ENCODE assay signal across 20 cellular contexts in the genomic region with DNA sequence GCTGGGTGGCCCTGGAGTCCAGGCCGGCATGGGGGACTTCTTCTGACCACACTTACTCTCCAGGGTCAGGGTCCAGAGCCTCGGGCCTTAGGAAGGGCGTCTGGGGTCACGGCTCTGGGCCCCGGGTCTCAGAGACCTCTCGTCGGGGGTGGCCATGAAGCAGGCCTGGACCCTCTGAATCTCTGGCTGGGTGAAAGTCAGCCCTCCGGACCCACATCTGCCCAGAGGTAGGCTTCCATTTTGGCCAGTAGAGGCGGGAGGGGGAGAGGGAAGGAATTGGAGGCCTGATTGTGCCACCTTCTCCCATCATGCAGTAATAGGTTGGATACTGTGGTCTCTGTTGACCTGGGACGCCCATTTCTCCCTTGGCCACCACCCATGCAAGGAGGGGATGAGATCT.
DNase-seq lines count a peak whose midpoint lies in the region; TF ChIP-seq lines count a peak whose summit lies in the region.
"Had no signal": no experiment of that assay in that cellular context is flagged by ENCODE, and none has a peak within 500 bp of the region (broad histone marks: within the 10 kb centered on the region; RNA-seq: fewer than 3 reads in every experiment).

No MANE protein-coding gene starts in this region.

- no peaks in the 10 kb centered on the region for H3K9me3 Mint-ChIP-seq in type B pancreatic cell
- H3K9me3 Mint-ChIP-seq: CD4-positive, CD25-positive, alpha-beta regulatory T cell had no signal

- no peaks in the 10 kb centered on the region for H3K27me3 Mint-ChIP-seq in type B pancreatic cell
- H3K27me3 Mint-ChIP-seq: CD4-positive, CD25-positive, alpha-beta regulatory T cell had no signal

- no peak overlapping the region for H3K27ac Mint-ChIP-seq in type B pancreatic cell
- H3K27ac Mint-ChIP-seq: CD4-positive, CD25-positive, alpha-beta regulatory T cell; CD8-positive, alpha-beta memory T cell had no signal

- no peaks in the 10 kb centered on the region for H3K4me1 Mint-ChIP-seq in type B pancreatic cell (ENCODE audit: unreplicated experiment)
- H3K4me1 Mint-ChIP-seq: CD4-positive, CD25-positive, alpha-beta regulatory T cell; CD8-positive, alpha-beta memory T cell had no signal

- no peak overlapping the region for H3K4me3 ChIP-seq in H7 (ENCODE audit: insufficient read depth, low read depth, low read length)
- H3K4me3 ChIP-seq: GM23248 had no signal

- H3K36me3 ChIP-seq in H7 (replicated peaks; ENCODE audit: control insufficient read depth, insufficient read depth, low read length), result no peaks in the 10 kb centered on the region
- H3K36me3 ChIP-seq: BE2C had no signal

- no peak for TF ChIP-seq CTCF in type B pancreatic cell (conservative IDR thresholded peaks at IDR 0.05)

- H3K36me3 Mint-ChIP-seq in type B pancreatic cell, result no peaks in the 10 kb centered on the region
- H3K36me3 Mint-ChIP-seq: CD4-positive, CD25-positive, alpha-beta regulatory T cell; CD8-positive, alpha-beta memory T cell had no signal

- H3K4me3 Mint-ChIP-seq in type B pancreatic cell, result no peak overlapping the region
- H3K4me3 Mint-ChIP-seq: CD4-positive, CD25-positive, alpha-beta regulatory T cell; CD8-positive, alpha-beta memory T cell had no signal

- DNase-seq in GM03348 (ENCODE audit: low spot score) (peak; percentile 4), H7 (peak; percentile 17), mesenteric fat pad (ENCODE audit: low spot score) (peak; percentile 30), type B pancreatic cell (ENCODE audit: extremely low spot score, unreplicated experiment) (peak; percentile 49), GF-D8 (lab: John Stamatoyannopoulos, UW) (no peak), cerebellum (ENCODE audit: low spot score) (no peak), HPDE6-E6E7 (ENCODE audit: extremely low spot score) (no peak)
- DNase-seq: ACHN; BE2C; C1 segment of cervical spinal cord; CD4-positive, CD25-positive, alpha-beta regulatory T cell; CD8-positive, alpha-beta memory T cell; COR-L47; DMS 273 treated with DMSO at 0.1 percent for 48 hours; DMS53; DND-41; EL; GM23248; HCEC 1CT; IMR-90 had no signal

- no peaks in the 10 kb centered on the region for H3K27me3 ChIP-seq in H7 (ENCODE audit: control insufficient read depth, insufficient read depth, low read length)
- H3K27me3 ChIP-seq: BE2C had no signal

Comparison
In these comparisons a context has a peak if more than half of its experiments do, and no peak if none do; other contexts are left out.
1. DNase-seq: peak in GM03348 (single experiment), H7 (single experiment), mesenteric fat pad (single experiment) and type B pancreatic cell (single experiment); none in GF-D8 (single experiment), cerebellum (single experiment) and HPDE6-E6E7 (single experiment).